13 cellular contexts compared by ENCODE assay signal in the genomic region with DNA sequence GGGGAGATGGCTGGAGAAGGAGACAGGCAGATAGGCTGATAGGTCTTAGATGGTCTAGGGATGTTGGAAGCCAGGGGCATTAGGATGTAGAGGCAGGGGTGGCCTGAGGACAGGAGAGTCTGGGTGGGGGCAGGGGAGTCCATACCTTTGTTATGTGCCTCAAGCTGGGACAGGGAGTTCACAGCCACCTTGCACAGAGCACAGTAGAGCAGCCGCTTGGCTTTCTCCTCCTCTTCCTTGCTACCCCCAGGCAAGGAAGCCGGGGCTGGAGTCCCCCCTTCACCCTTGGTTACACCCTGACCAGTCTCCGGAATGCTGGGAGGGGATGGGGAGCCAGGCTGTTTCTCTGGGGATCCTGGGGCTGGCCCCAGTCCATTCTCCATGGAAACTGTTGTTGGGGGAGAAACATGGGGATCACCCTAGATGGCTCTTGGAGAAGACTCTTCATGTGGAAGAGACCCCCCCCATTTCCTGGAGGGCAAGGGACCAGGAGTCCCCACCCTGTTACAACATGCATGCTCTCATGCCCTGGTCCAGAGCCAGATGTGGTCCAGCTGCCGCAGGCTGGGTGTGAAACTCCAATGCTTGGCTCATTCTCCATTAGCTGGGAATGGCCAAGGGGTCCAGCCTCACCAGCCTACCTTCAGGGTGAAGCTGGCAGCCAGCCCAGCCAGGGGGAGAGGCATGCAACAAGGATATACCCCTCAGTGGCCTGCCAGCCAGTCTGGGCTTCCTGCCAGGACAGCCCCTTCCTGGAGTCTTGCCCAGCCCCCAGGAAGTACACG. TPM values are rescaled to one million over a fixed set of nuclear protein-coding genes. Genes with fewer than 3 reads are reported as not detected.
DNase-seq lines count a peak whose midpoint lies in the region; ATAC-seq and TF ChIP-seq lines count a peak whose summit lies in the region.
"Had no signal": no experiment of that assay in that cellular context is flagged by ENCODE, and none has a peak within 500 bp of the region (broad histone marks: within the 10 kb centered on the region; RNA-seq: fewer than 3 reads in every experiment).

No MANE protein-coding gene starts in this region.

- peaks cover 14 to 33% (median 27%) of the 10 kb centered on the region in 4 donors for H3K4me1 Mint-ChIP-seq in naive thymus-derived CD8-positive, alpha-beta T cell

- no peaks in the 10 kb centered on the region for H3K27me3 Mint-ChIP-seq in naive thymus-derived CD8-positive, alpha-beta T cell

- peak overlapping the region; percentile 54 for H3K27ac ChIP-seq in cingulate gyrus (ENCODE audit: low read depth, low read length)
- H3K27ac ChIP-seq: parathyroid adenoma had no signal

- H3K4me3 Mint-ChIP-seq in naive thymus-derived CD8-positive, alpha-beta T cell: no peak overlapping the region
- H3K4me3 Mint-ChIP-seq: activated T-cell treated with anti-CD3 and anti-CD28 coated beads, Interleukin-2, amount 50 U/mL, for 4 hours had no signal

- H3K27ac Mint-ChIP-seq in naive thymus-derived CD8-positive, alpha-beta T cell: peak overlapping the region in 7 of 10 donors; percentile 17 to 72 (median 43)

- H3K4me3 ChIP-seq in BE2C (ENCODE audit: low read depth, low read length): no peak overlapping the region

- POLR2A ChIA-PET in naive thymus-derived CD8-positive, alpha-beta T cell (lab: Charles Lee): interaction anchor here (0.9 to 1.5 kb wide), 2 partner anchors 12 to 91 kb away, joined by 3 to 4 read pairs; a partner anchor contains a TSS

- TF ChIP-seq CTCF in BE2C (IDR thresholded peaks at IDR 0.05; ENCODE audit: low read depth, low read length): no peak

- ATAC-seq in naive thymus-derived CD8-positive, alpha-beta T cell: peak in 1 of 2 donors; percentile 25
- ATAC-seq in GM21786 (IDR thresholded peaks at IDR 0.05; ENCODE audit: unreplicated experiment): no peak
- ATAC-seq in HG03095 (IDR thresholded peaks at IDR 0.05; ENCODE audit: unreplicated experiment): no peak
- ATAC-seq: activated T-cell treated with anti-CD3 and anti-CD28 coated beads, Interleukin-2, amount 50 U/mL, for 4 hours; Panc1 had no signal

- H3K36me3 ChIP-seq in BE2C: no peaks in the 10 kb centered on the region; the same call in 1 of the 2 replicates

- no peaks in the 10 kb centered on the region for H3K9me3 ChIP-seq in BE2C

- H3K36me3 Mint-ChIP-seq in naive thymus-derived CD8-positive, alpha-beta T cell: no peaks in the 10 kb centered on the region

- no peaks in the 10 kb centered on the region for H3K27me3 ChIP-seq in BE2C

- no peaks in the 10 kb centered on the region for H3K9me3 Mint-ChIP-seq in naive thymus-derived CD8-positive, alpha-beta T cell
- H3K9me3 Mint-ChIP-seq: activated T-cell treated with anti-CD3 and anti-CD28 coated beads, Interleukin-2, amount 50 U/mL, for 4 hours had no signal

- DNase-seq in BE2C: peak; percentile 93
- DNase-seq in NCI-H1092 treated with DMSO at 0.1 percent for 48 hours (lab: John Stamatoyannopoulos, UW): peak; percentile 98
- no peak for DNase-seq in naive thymus-derived CD8-positive, alpha-beta T cell
- DNase-seq in stimulated activated CD4-positive, alpha-beta T cell treated with anti-CD3 and anti-CD28 coated beads, Interleukin-4, amount 100 ng/mL, for 1 hour: no peak
- no peak for DNase-seq in kidney glomerular epithelial cell (lab: John Stamatoyannopoulos, UW)
- DNase-seq: activated T-cell treated with anti-CD3 and anti-CD28 coated beads, Interleukin-2, amount 50 U/mL, for 4 hours; EL had no signal

- peaks cover 73% of the 10 kb centered on the region for H3K4me1 ChIP-seq in BE2C

RNA-seq across cellular contexts. Expression of a gene that starts 7.2 kb away (rescaled TPM):
- polyA plus RNA-seq in BE2C (2012; ENCODE audit: insufficient read depth, insufficient read length, low read depth): not detected
- not detected for total RNA-seq in naive thymus-derived CD8-positive, alpha-beta T cell
- not detected for polyA plus RNA-seq in naive thymus-derived CD8-positive, alpha-beta T cell
- total RNA-seq: epithelial cell of proximal tubule had no signal

RNA-seq across cellular contexts. Expression of a gene that starts 13.0 kb away (rescaled TPM):
- polyA plus RNA-seq in BE2C (2012; ENCODE audit: insufficient read depth, insufficient read length, low read depth): 25.0 TPM
- total RNA-seq in naive thymus-derived CD8-positive, alpha-beta T cell: 1 to 10 TPM; 1.7 to 3.2 TPM
- under 1 TPM in 1 of 3 donors, not detected in 2; 0.42 TPM for polyA plus RNA-seq in naive thymus-derived CD8-positive, alpha-beta T cell

RNA-seq across cellular contexts. Expression of a gene that starts 46.6 kb away (rescaled TPM):
- polyA plus RNA-seq in BE2C (2012; ENCODE audit: insufficient read depth, insufficient read length, low read depth): 156 TPM
- total RNA-seq in naive thymus-derived CD8-positive, alpha-beta T cell: 10 to 100 TPM; 79.0 to 83.5 TPM
- 100 to 1,000 TPM; 128 to 152 (median 132) TPM for polyA plus RNA-seq in naive thymus-derived CD8-positive, alpha-beta T cell

RNA-seq across cellular contexts. Expression of a gene that starts 47.5 kb away (rescaled TPM):
- polyA plus RNA-seq in BE2C (2012; ENCODE audit: insufficient read depth, insufficient read length, low read depth): 48.7 TPM
- total RNA-seq in naive thymus-derived CD8-positive, alpha-beta T cell: 100 to 1,000 TPM; 126 to 127 TPM
- 10 to 100 TPM; 13.4 to 44.5 (median 19.7) TPM for polyA plus RNA-seq in naive thymus-derived CD8-positive, alpha-beta T cell

Comparison
In these comparisons a context has a peak if more than half of its experiments do, and no peak if none do; other contexts are left out.
1. DNase-seq: peak in BE2C (single experiment) and NCI-H1092 treated with DMSO at 0.1 percent for 48 hours (single experiment); none in naive thymus-derived CD8-positive, alpha-beta T cell (0 of 10), stimulated activated CD4-positive, alpha-beta T cell treated with anti-CD3 and anti-CD28 coated beads, Interleukin-4, amount 100 ng/mL, for 1 hour (single experiment) and kidney glomerular epithelial cell (single experiment).